In genomic region chr16:3066440-3066748, GRCh38 we compare ENCODE assay signal across 11 cellular contexts. TPM values are rescaled to one million over a fixed set of nuclear protein-coding genes. Genes with fewer than 3 reads are reported as not detected.
A peak's percentile ranks its signal among the peaks of the same experiment; 100 is the strongest.
DNase-seq lines count a peak whose midpoint lies in the region; ATAC-seq and TF ChIP-seq lines count a peak whose summit lies in the region.
"Had no signal": no experiment of that assay in that cellular context is flagged by ENCODE, and none has a peak within 500 bp of the region (broad histone marks: within the 10 kb centered on the region; RNA-seq: fewer than 3 reads in every experiment).

No MANE protein-coding gene starts in this region.

- TF ChIP-seq EP300 in esophagus muscularis mucosa (IDR thresholded peaks at IDR 0.05), result no peak

- no peaks in the 10 kb centered on the region for H3K9me3 Mint-ChIP-seq in T-cell
- H3K9me3 Mint-ChIP-seq in GM23338, result no peaks in the 10 kb centered on the region; the same call in 2 of the 3 replicates

- DNase-seq in DND-41, result no peak
- DNase-seq in T-cell, result no peak
- no peak for DNase-seq in esophagus muscularis mucosa (ENCODE audit: extremely low spot score)
- DNase-seq in prostate gland (ENCODE audit: low spot score), result no peak
- no peak for DNase-seq in GM23338 (ENCODE audit: low spot score)
- no peak for DNase-seq in GM13977 (ENCODE audit: low spot score)
- no peak for DNase-seq in COLO668 (lab: John Stamatoyannopoulos, UW; ENCODE audit: unreplicated experiment)
- DNase-seq: NCI-H1105 treated with DMSO at 0.1 percent for 48 hours had no signal

- CTCF ChIA-PET in T-cell (lab: Charles Lee), result interaction anchor here in 1 of 2 donors (1.0 to 1.8 kb wide), 2 partner anchors 8 to 63 kb away, joined by 5 read pairs; no protein-coding TSS in a partner anchor

- TF ChIP-seq CTCF in DND-41 (IDR thresholded peaks at IDR 0.05; ENCODE audit: borderline replicate concordance, extremely low read depth, low read length, poor library complexity, severe bottlenecking) (no peak), esophagus muscularis mucosa (IDR thresholded peaks at IDR 0.05) (no peak), prostate gland (IDR thresholded peaks at IDR 0.05) (no peak), GM23338 (conservative IDR thresholded peaks at IDR 0.05; ENCODE audit: low read depth in 2 of 2) (no peak), GM13977 (IDR thresholded peaks at IDR 0.05; ENCODE audit: extremely low read depth, insufficient read depth, missing control alignments) (no peak)

- intact Hi-C loops in esophagus muscularis mucosa (cut with DNase I), result no loop called here
- intact Hi-C loops in prostate gland (cut with DNase I), result no loop called here

- POLR2A ChIA-PET in T-cell (lab: Charles Lee), result interaction anchor here in 1 of 2 donors (1.0 kb wide), 1 partner anchor 8 kb away, joined by 12 read pairs; no protein-coding TSS in a partner anchor

- H3K4me1 Mint-ChIP-seq in T-cell (peaks cover 67 to 77% (median 72%) of the 10 kb centered on the region in 3 donors), GM23338 (peaks cover 22% of the 10 kb centered on the region)

- H3K27ac Mint-ChIP-seq in T-cell (peak overlapping the region; percentile 96 to 100), GM23338 (no peak overlapping the region)

- peaks cover 68% of the 10 kb centered on the region for H3K4me1 ChIP-seq in DND-41 (ENCODE audit: insufficient read depth, low read length)
- H3K4me1 ChIP-seq in esophagus muscularis mucosa, result peaks cover 8 to 27% (median 24%) of the 10 kb centered on the region in 4 donors
- no peaks in the 10 kb centered on the region for H3K4me1 ChIP-seq in prostate gland (replicated peaks)
- 0 out of 2 replicates have a peak, but pooled peaks cover 4% of the 10 kb centered on the region for H3K4me1 ChIP-seq in GM23338 (ENCODE audit: insufficient read depth)
- H3K4me1 ChIP-seq: HAP-1 had no signal

- H3K27me3 Mint-ChIP-seq in T-cell (no peaks in the 10 kb centered on the region), GM23338 (ENCODE audit: insufficient read depth, low read depth, poor library complexity) (peaks cover 25% of the 10 kb centered on the region)

- H3K4me2 ChIP-seq in DND-41 (ENCODE audit: insufficient read depth, low read length) (peak overlapping the region; percentile 85), GM23338 (no peak overlapping the region)

- H3K27me3 ChIP-seq in DND-41 (ENCODE audit: insufficient read depth, low read length, poor library complexity) (no peaks in the 10 kb centered on the region), esophagus muscularis mucosa (no peaks in the 10 kb centered on the region), prostate gland (replicated peaks; ENCODE audit: insufficient read depth) (no peaks in the 10 kb centered on the region), GM23338 (ENCODE audit: insufficient read depth) (0 out of 2 replicates have a peak, but pooled peaks cover 4% of the 10 kb centered on the region)

- H3K4me3 Mint-ChIP-seq in T-cell, result peak overlapping the region; percentile 96 to 100 (median 97)
- no peak overlapping the region for H3K4me3 Mint-ChIP-seq in GM23338

- peak overlapping the region; percentile 66 for H3K9ac ChIP-seq in DND-41 (ENCODE audit: low read depth, low read length)

- peaks cover 32% of the 10 kb centered on the region for H3K36me3 Mint-ChIP-seq in T-cell
- no peaks in the 10 kb centered on the region; the same call in 2 of the 3 replicates for H3K36me3 Mint-ChIP-seq in GM23338 (ENCODE audit: low read depth)

- no peak for TF ChIP-seq POLR2A in esophagus muscularis mucosa (IDR thresholded peaks at IDR 0.05; ENCODE audit: low read depth)
- no peak for TF ChIP-seq POLR2A in prostate gland (IDR thresholded peaks at IDR 0.05)

- WGBS in esophagus muscularis mucosa, result no CpG with 5 or more reads among the region's 7 CpGs
- 88% methylated on average over 7 of the region's 7 CpGs for WGBS in prostate gland

- peak overlapping the region; percentile 41 to 93 for H3K4me3 ChIP-seq in DND-41 (ENCODE audit: low read depth in 1 of 2, low read length in 2 of 2)
- peak overlapping the region; percentile 43 to 54 (median 44) for H3K4me3 ChIP-seq in esophagus muscularis mucosa
- peak overlapping the region; percentile 6 to 7 for H3K4me3 ChIP-seq in prostate gland
- H3K4me3 ChIP-seq in GM23338, result no peak overlapping the region
- H3K4me3 ChIP-seq: HAP-1 had no signal

- H3K9me2 ChIP-seq in GM23338 (ENCODE audit: insufficient read depth), result no peaks in the 10 kb centered on the region

- peaks cover 5% of the 10 kb centered on the region; the same call in 1 of the 2 replicates for H4K20me1 ChIP-seq in DND-41 (ENCODE audit: insufficient read depth, low read length)
- no peaks in the 10 kb centered on the region for H4K20me1 ChIP-seq in GM23338 (replicated peaks; ENCODE audit: insufficient read depth)

- H3K36me3 ChIP-seq in DND-41 (ENCODE audit: insufficient read depth, low read length), result peaks cover 42% of the 10 kb centered on the region
- H3K36me3 ChIP-seq in esophagus muscularis mucosa, result peaks cover 0 to 21% (median 2%) of the 10 kb centered on the region in 4 donors
- H3K36me3 ChIP-seq in prostate gland, result no peaks in the 10 kb centered on the region
- H3K36me3 ChIP-seq in GM23338 (ENCODE audit: insufficient read depth), result no peaks in the 10 kb centered on the region
- H3K36me3 ChIP-seq: HAP-1 had no signal

- peak; percentile 29; the same call in 2 of the 3 replicates for ATAC-seq in DND-41 (ENCODE audit: insufficient read depth, low read depth)
- ATAC-seq in T-cell (replicated peaks in 1 of 4), result peak in 1 of 4 experiments; percentile 10
- ATAC-seq in GM23338, result no peak
- no peak for ATAC-seq in GM19324 (IDR thresholded peaks at IDR 0.05; ENCODE audit: low FRiP score, unreplicated experiment)

- H3K27ac ChIP-seq in DND-41 (ENCODE audit: low read length), result peak overlapping the region; percentile 92
- H3K27ac ChIP-seq in esophagus muscularis mucosa (replicated peaks in 1 of 4), result peak overlapping the region in 2 of 4 donors; percentile 56 to 65
- peak overlapping the region in 1 of 2 donors; percentile 40 for H3K27ac ChIP-seq in prostate gland
- H3K27ac ChIP-seq in GM23338 (ENCODE audit: low read depth), result no peak overlapping the region

- H3K9me3 ChIP-seq in DND-41 (ENCODE audit: insufficient read depth, low read length, severe bottlenecking) (no peaks in the 10 kb centered on the region), esophagus muscularis mucosa (no peaks in the 10 kb centered on the region), prostate gland (no peaks in the 10 kb centered on the region)
- H3K9me3 ChIP-seq: HAP-1 had no signal

- H2AFZ ChIP-seq in DND-41 (ENCODE audit: low read depth, low read length) (peak overlapping the region; percentile 10; the same call in 1 of the 2 replicates), GM23338 (no peak overlapping the region)

- in situ Hi-C loops in GM13977 (cut with MboI; ENCODE audit: low pct_unique_long_range_greater_than_20kb, low sequenced_read_pairs, unreplicated experiment), result loop anchor here (10.0 kb wide), 1 partner anchor 98 kb away; no protein-coding TSS in a partner anchor

- H3F3A ChIP-seq in GM23338 (replicated peaks; ENCODE audit: low read depth), result no peaks in the 10 kb centered on the region

- H3K79me2 ChIP-seq in DND-41 (ENCODE audit: insufficient read depth, low read length) (peaks cover 43% of the 10 kb centered on the region), GM23338 (replicated peaks; ENCODE audit: insufficient read depth) (no peaks in the 10 kb centered on the region)

RNA-seq across cellular contexts. Expression of gene IL32, which starts 1.0 kb away (rescaled TPM):
- 1,000 to 10,000 TPM in 2 of 5 donors, 100 to 1,000 TPM in 3; 736 to 1,200 (median 999) TPM for total RNA-seq in T-cell
- total RNA-seq in esophagus muscularis mucosa, result 10 to 100 TPM; 13.7 to 40.8 (median 31.2) TPM
- total RNA-seq in prostate gland, result 10 to 100 TPM; 13.5 to 33.3 TPM
- total RNA-seq in GM23338 (2014; rRNA removed; shearing (Covaris generic)), result 2.3 TPM in 1 of 2 replicates, not detected in the other
- polyA plus RNA-seq in GM23338 (2016; fragmentation: Nextera tagmentation; extraction: Ambion mirVana), result 6.1 and 7.7 TPM in 2 replicates

RNA-seq across cellular contexts. Expression of gene MMP25, which starts 20.0 kb away (rescaled TPM):
- total RNA-seq in T-cell (1 to 10 TPM; 1.6 to 9.6 (median 4.1) TPM), esophagus muscularis mucosa (1 to 10 TPM in 1 of 4 donors, under 1 TPM in 3; under 0.01 to 4.5 (median 0.12) TPM), prostate gland (1 to 10 TPM in 1 of 2 donors, under 1 TPM in 1; 0.74 to 1.4 TPM)
- total RNA-seq in GM23338 (2014; rRNA removed; shearing (Covaris generic)), result 15.9 and 18.8 TPM in 2 replicates
- 6.1 and 7.7 TPM in 2 replicates for polyA plus RNA-seq in GM23338 (2016; fragmentation: Nextera tagmentation; extraction: Ambion mirVana)

RNA-seq across cellular contexts. Expression of gene BICDL2, which starts 29.6 kb away (rescaled TPM):
- total RNA-seq in T-cell, result under 1 TPM in 3 of 5 donors, not detected in 2; 0.13 to 0.16 (median 0.15) TPM
- under 1 TPM in 2 of 4 donors, not detected in 2; 0.19 to 0.42 TPM for total RNA-seq in esophagus muscularis mucosa
- total RNA-seq in prostate gland, result 10 to 100 TPM; 54.6 to 59.6 TPM
- 17.5 and 18.4 TPM in 2 replicates for total RNA-seq in GM23338 (2014; rRNA removed; shearing (Covaris generic))
- 12.7 and 13.4 TPM in 2 replicates for polyA plus RNA-seq in GM23338 (2016; fragmentation: Nextera tagmentation; extraction: Ambion mirVana)

RNA-seq across cellular contexts. Expression of gene ZSCAN10, which starts 32.7 kb away (rescaled TPM):
- total RNA-seq in T-cell (under 1 TPM in 4 of 5 donors, not detected in 1; 0.19 to 0.64 (median 0.39) TPM), esophagus muscularis mucosa (not detected), prostate gland (under 1 TPM in 1 of 2 donors, not detected in 1; 0.57 TPM)
- 434 and 519 TPM in 2 replicates for total RNA-seq in GM23338 (2014; rRNA removed; shearing (Covaris generic))
- 217 and 220 TPM in 2 replicates for polyA plus RNA-seq in GM23338 (2016; fragmentation: Nextera tagmentation; extraction: Ambion mirVana)
- total RNA-seq: activated CD8-positive, alpha-beta memory T cell treated with anti-CD3 and anti-CD28 coated beads for 36 hours had no signal

RNA-seq across cellular contexts. Expression of gene THOC6, which starts 42.6 kb away (rescaled TPM):
- total RNA-seq in T-cell (10 to 100 TPM; 23.7 to 32.8 (median 31.7) TPM), esophagus muscularis mucosa (10 to 100 TPM; 14.1 to 27.9 (median 23.0) TPM), prostate gland (10 to 100 TPM; 22.9 to 28.0 TPM)
- total RNA-seq in GM23338 (2014; rRNA removed; shearing (Covaris generic)), result 71.4 and 86.6 TPM in 2 replicates
- polyA plus RNA-seq in GM23338 (2016; fragmentation: Nextera tagmentation; extraction: Ambion mirVana), result 90.6 and 96.1 TPM in 2 replicates

Comparison
In these comparisons a context has a peak if more than half of its experiments do, and no peak if none do; other contexts are left out.
1. RNA of gene IL32, which starts 1.0 kb away (total RNA-seq): 736 to 1,200 TPM in T-cell; 13.7 to 40.8 TPM in esophagus muscularis mucosa, 13.5 to 33.3 TPM in prostate gland and 2.3 TPM in GM23338; every median in the first group is over 10 times any median in the second.
2. RNA of gene BICDL2, which starts 29.6 kb away (total RNA-seq): 54.6 to 59.6 TPM in prostate gland and 17.5 to 18.4 TPM in GM23338; 0.19 to 0.42 TPM in esophagus muscularis mucosa and 0.13 to 0.16 TPM in T-cell; every median in the first group is over 10 times any median in the second.